ENCODE assay signal across 8 cellular contexts in the genomic region with DNA sequence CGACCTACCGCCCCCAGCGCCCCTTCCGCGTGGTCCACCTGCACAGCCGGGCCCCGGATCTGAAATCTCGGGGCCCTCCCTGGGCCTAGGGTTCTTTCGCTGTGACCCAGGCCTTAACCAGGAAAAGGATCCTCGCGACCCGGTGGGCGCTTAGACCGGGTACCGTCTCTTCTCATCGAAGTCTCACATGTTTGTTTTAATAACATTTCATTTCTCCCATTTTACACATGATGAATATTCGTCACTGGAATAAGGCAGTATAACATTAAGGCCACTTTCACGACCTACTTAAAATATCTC. TPM values are rescaled to one million over a fixed set of nuclear protein-coding genes. Genes with fewer than 3 reads are reported as not detected.
A peak's percentile ranks its signal among the peaks of the same experiment; 100 is the strongest.
DNase-seq lines count a peak whose midpoint lies in the region.

No MANE protein-coding gene starts in this region.

- H3K9me3 ChIP-seq in iPS-15b (ENCODE audit: control insufficient read depth, insufficient read depth, low read length) = no peaks in the 10 kb centered on the region
- H3K9me3 ChIP-seq in stomach smooth muscle (ENCODE audit: control insufficient read depth in 2 of 2, low read length in 2 of 2) = no peaks in the 10 kb centered on the region

- peaks cover 21% of the 10 kb centered on the region for H3K36me3 ChIP-seq in iPS-15b (ENCODE audit: control insufficient read depth, insufficient read depth, low read length)
- peaks cover 24 to 31% of the 10 kb centered on the region in 2 donors for H3K36me3 ChIP-seq in stomach smooth muscle (ENCODE audit: control insufficient read depth in 2 of 2, insufficient read depth in 2 of 2, low read length in 2 of 2)

- H3K27ac ChIP-seq in stomach smooth muscle (ENCODE audit: low read length) = peak overlapping the region; percentile 49

- intact Hi-C loops in activated CD4-positive, alpha-beta memory T cell treated with anti-CD3 and anti-CD28 coated beads for 36 hours (cut with micrococcal nuclease) = no loop called here

- peak overlapping the region; percentile 86 for H3K27ac Mint-ChIP-seq in activated CD4-positive, alpha-beta memory T cell treated with anti-CD3 and anti-CD28 coated beads for 36 hours

- H3K36me3 Mint-ChIP-seq in activated CD4-positive, alpha-beta memory T cell treated with anti-CD3 and anti-CD28 coated beads for 36 hours = peaks cover 27% of the 10 kb centered on the region

- H3K4me3 Mint-ChIP-seq in activated CD4-positive, alpha-beta memory T cell treated with anti-CD3 and anti-CD28 coated beads for 36 hours = peak overlapping the region; percentile 97

- H3K9ac ChIP-seq in iPS-15b (ENCODE audit: low read depth, low read length) = no peak overlapping the region
- peak overlapping the region; percentile 73 to 74 for H3K9ac ChIP-seq in stomach smooth muscle (ENCODE audit: low read length in 2 of 2)

- POLR2A ChIA-PET in activated CD4-positive, alpha-beta memory T cell treated with anti-CD3 and anti-CD28 coated beads for 36 hours (lab: Charles Lee) = interaction anchor here (5.0 to 9.7 kb wide), 2 partner anchors 9 to 28 kb away, joined by 26 to 135 read pairs; a partner anchor contains a TSS

- H3K9me3 Mint-ChIP-seq in activated CD4-positive, alpha-beta memory T cell treated with anti-CD3 and anti-CD28 coated beads for 36 hours = no peaks in the 10 kb centered on the region

- H3K4me3 ChIP-seq in iPS-15b (ENCODE audit: low read depth, low read length) = peak overlapping the region; percentile 77
- H3K4me3 ChIP-seq in stomach smooth muscle (ENCODE audit: low read length in 2 of 2) = peak overlapping the region; percentile 82 to 88

- no peaks in the 10 kb centered on the region for H3K27me3 Mint-ChIP-seq in activated CD4-positive, alpha-beta memory T cell treated with anti-CD3 and anti-CD28 coated beads for 36 hours

- H3K27me3 ChIP-seq in iPS-15b (ENCODE audit: control insufficient read depth, insufficient read depth, low read length) = no peaks in the 10 kb centered on the region
- no peaks in the 10 kb centered on the region for H3K27me3 ChIP-seq in stomach smooth muscle (ENCODE audit: control insufficient read depth in 1 of 2, insufficient read depth in 2 of 2, low read length in 2 of 2)

- DNase-seq in NCI-H526 treated with DMSO at 0.1 percent for 48 hours (lab: John Stamatoyannopoulos, UW) (peak; percentile 59), NCI-H526 (lab: John Stamatoyannopoulos, UW) (no peak), GDM1 (lab: John Stamatoyannopoulos, UW) (no peak), amniotic stem cell (lab: John Stamatoyannopoulos, UW) (no peak), SK-N-DZ (ENCODE audit: low spot score) (no peak)
- no peak for DNase-seq in activated CD4-positive, alpha-beta memory T cell treated with anti-CD3 and anti-CD28 coated beads for 36 hours

- peaks cover 16% of the 10 kb centered on the region for H3K4me1 ChIP-seq in iPS-15b (ENCODE audit: control insufficient read depth, insufficient read depth, low read length)
- peaks cover 51% of the 10 kb centered on the region for H3K4me1 ChIP-seq in stomach smooth muscle (ENCODE audit: control insufficient read depth, insufficient read depth, low read length)

- CTCF ChIA-PET in activated CD4-positive, alpha-beta memory T cell treated with anti-CD3 and anti-CD28 coated beads for 36 hours (lab: Charles Lee) = interaction anchor here (3.6 to 3.8 kb wide), 2 partner anchors 11 to 30 kb away, joined by 24 to 30 read pairs; a partner anchor contains a TSS

- H3K4me1 Mint-ChIP-seq in activated CD4-positive, alpha-beta memory T cell treated with anti-CD3 and anti-CD28 coated beads for 36 hours (ENCODE audit: low read depth) = peaks cover 34% of the 10 kb centered on the region

RNA-seq across cellular contexts. Expression of a gene that starts 0.3 kb away (rescaled TPM):
- total RNA-seq in activated CD4-positive, alpha-beta memory T cell treated with anti-CD3 and anti-CD28 coated beads for 36 hours = 10 to 100 TPM; 26.2 to 26.5 TPM
- 19.7 and 30.9 TPM in 2 replicates for polyA plus RNA-seq in SK-N-DZ (2014; cell fraction: cytosol; rRNA removed)
- polyA plus RNA-seq in SK-N-DZ (2014; cell fraction: nucleus; rRNA removed) = 115 and 121 TPM in 2 replicates

RNA-seq across cellular contexts. Expression of a gene that starts 3.3 kb away (rescaled TPM):
- total RNA-seq in activated CD4-positive, alpha-beta memory T cell treated with anti-CD3 and anti-CD28 coated beads for 36 hours = 100 to 1,000 TPM; 101 to 106 TPM
- 70.8 and 72.9 TPM in 2 replicates for polyA plus RNA-seq in SK-N-DZ (2014; cell fraction: cytosol; rRNA removed)
- polyA plus RNA-seq in SK-N-DZ (2014; cell fraction: nucleus; rRNA removed) = 45.8 and 58.3 TPM in 2 replicates

RNA-seq across cellular contexts. Expression of a gene that starts 10.5 kb away (rescaled TPM):
- total RNA-seq in activated CD4-positive, alpha-beta memory T cell treated with anti-CD3 and anti-CD28 coated beads for 36 hours = 100 to 1,000 TPM; 430 to 454 TPM
- 235 and 250 TPM in 2 replicates for polyA plus RNA-seq in SK-N-DZ (2014; cell fraction: cytosol; rRNA removed)
- 243 and 248 TPM in 2 replicates for polyA plus RNA-seq in SK-N-DZ (2014; cell fraction: nucleus; rRNA removed)

RNA-seq across cellular contexts. Expression of a gene that starts 11.5 kb away (rescaled TPM):
- 100 to 1,000 TPM; 139 to 144 TPM for total RNA-seq in activated CD4-positive, alpha-beta memory T cell treated with anti-CD3 and anti-CD28 coated beads for 36 hours
- polyA plus RNA-seq in SK-N-DZ (2014; cell fraction: cytosol; rRNA removed) = 140 and 186 TPM in 2 replicates
- 518 and 594 TPM in 2 replicates for polyA plus RNA-seq in SK-N-DZ (2014; cell fraction: nucleus; rRNA removed)

RNA-seq across cellular contexts. Expression of a gene that starts 28.6 kb away (rescaled TPM):
- total RNA-seq in activated CD4-positive, alpha-beta memory T cell treated with anti-CD3 and anti-CD28 coated beads for 36 hours = 10 to 100 TPM; 32.7 to 32.8 TPM
- 19.5 and 19.7 TPM in 2 replicates for polyA plus RNA-seq in SK-N-DZ (2014; cell fraction: cytosol; rRNA removed)
- polyA plus RNA-seq in SK-N-DZ (2014; cell fraction: nucleus; rRNA removed) = 71.1 and 84.6 TPM in 2 replicates
